ENCODE assay signal across 1 cellular context in the genomic region with DNA sequence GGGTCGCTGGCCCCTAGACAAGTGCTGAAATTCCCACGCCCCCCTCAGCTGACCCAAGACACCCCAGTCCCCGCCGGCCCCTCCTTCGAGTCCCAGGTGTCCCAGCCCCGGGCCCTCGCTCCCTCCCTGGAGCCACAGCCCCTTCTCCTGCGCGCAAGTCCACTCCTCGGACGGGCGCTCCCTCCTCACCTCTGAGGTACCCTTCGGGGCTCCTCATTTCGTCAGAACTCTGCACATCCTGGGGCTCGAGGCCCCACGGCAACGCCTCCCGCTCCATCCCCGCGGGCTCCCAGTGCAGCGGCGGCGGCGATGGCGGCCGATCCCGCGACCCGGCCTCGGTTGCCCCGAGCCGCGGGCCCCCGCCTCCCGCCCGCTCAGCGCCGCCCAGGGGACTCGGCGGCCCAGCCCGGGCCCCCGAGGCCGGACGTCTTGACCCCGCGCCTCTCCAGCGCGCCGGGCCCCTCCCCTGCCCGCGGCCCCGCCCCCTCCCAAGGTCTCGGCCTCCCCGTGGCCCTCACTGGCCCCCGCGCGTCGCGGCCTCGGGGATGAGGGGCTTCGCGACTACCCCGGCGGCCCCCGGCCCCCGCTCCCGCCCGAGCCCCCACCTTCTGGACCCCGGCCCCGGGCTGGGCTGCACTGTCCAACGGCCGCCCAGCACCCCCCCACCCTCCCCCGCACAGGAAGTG.
A peak's percentile ranks its signal among the peaks of the same experiment; 100 is the strongest.
TF ChIP-seq lines count a peak whose summit lies in the region.

ZNF768 (minus strand) TSS at position 430 of the 686 bp plus-strand sequence; CDS start at position 277, 153 bp downstream.

TF ChIP-seq in HepG2, 621 proteins besides CTCF, POLR2A, EP300 and RAD21 (continued from another document):
- TF ChIP-seq, protein P1, sequence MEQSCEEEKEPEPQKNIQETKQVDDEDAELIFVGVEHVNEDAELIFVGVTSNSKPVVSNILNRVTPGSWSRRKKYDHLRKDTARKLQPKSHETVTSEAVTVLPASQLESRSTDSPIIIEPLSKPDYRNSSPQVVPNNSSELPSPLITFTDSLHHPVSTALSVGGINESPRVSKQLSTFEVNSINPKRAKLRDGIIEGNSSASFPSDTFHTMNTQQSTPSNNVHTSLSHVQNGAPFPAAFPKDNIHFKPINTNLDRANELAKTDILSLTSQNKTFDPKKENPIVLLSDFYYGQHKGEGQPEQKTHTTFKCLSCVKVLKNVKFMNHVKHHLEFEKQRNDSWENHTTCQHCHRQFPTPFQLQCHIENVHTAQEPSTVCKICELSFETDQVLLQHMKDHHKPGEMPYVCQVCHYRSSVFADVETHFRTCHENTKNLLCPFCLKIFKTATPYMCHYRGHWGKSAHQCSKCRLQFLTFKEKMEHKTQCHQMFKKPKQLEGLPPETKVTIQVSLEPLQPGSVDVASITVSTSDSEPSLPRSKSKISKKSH (CRISPR knock-in tag; IDR thresholded peaks at IDR 0.05; ENCODE audit: borderline replicate concordance), result no peak
- TF ChIP-seq DNMT3B (CRISPR knock-in tag; conservative IDR thresholded peaks at IDR 0.05) (no peak), ZNF644 (CRISPR knock-in tag; IDR thresholded peaks at IDR 0.05; ENCODE audit: low read depth) (no peak), UBTF (CRISPR knock-in tag; IDR thresholded peaks at IDR 0.05) (no peak; the same call in none of the 2 replicates), TBX3 (IDR thresholded peaks at IDR 0.05; ENCODE audit: borderline replicate concordance) (no peak), ZNF772 (CRISPR knock-in tag; IDR thresholded peaks at IDR 0.05) (0 out of 2 replicates have a peak, but pooled peaks have one; percentile 8), REST (IDR thresholded peaks at IDR 0.05; ENCODE audit: borderline replicate concordance in 1 of 2, low read depth in 1 of 2, low read length in 2 of 2) (peak; percentile 37 to 87), MIER3 (CRISPR knock-in tag; IDR thresholded peaks at IDR 0.05; ENCODE audit: borderline replicate concordance) (no peak), ZNF337 (CRISPR knock-in tag; IDR thresholded peaks at IDR 0.05; ENCODE audit: borderline replicate concordance, low read depth) (no peak), CBX1 (IDR thresholded peaks at IDR 0.05; ENCODE audit: low read depth) (no peak), FOXO1 (CRISPR knock-in tag; IDR thresholded peaks at IDR 0.05) (no peak), WIZ (CRISPR knock-in tag; IDR thresholded peaks at IDR 0.05) (no peak), CERS6 (CRISPR knock-in tag; IDR thresholded peaks at IDR 0.05) (no peak), KDM4B (CRISPR knock-in tag; IDR thresholded peaks at IDR 0.05) (no peak), MAF1 (CRISPR knock-in tag; IDR thresholded peaks at IDR 0.05; ENCODE audit: borderline replicate concordance) (0 out of 2 replicates have a peak, but pooled peaks have one; percentile 47), ZNF557 (CRISPR knock-in tag; IDR thresholded peaks at IDR 0.05) (no peak), U2AF1 (optimal IDR thresholded peaks at IDR 0.05; ENCODE audit: low read depth, low read length) (no peak), ERF (CRISPR knock-in tag; IDR thresholded peaks at IDR 0.05) (no peak), NFATC3 (CRISPR knock-in tag; IDR thresholded peaks at IDR 0.05) (no peak)
- TF ChIP-seq, protein P2, sequence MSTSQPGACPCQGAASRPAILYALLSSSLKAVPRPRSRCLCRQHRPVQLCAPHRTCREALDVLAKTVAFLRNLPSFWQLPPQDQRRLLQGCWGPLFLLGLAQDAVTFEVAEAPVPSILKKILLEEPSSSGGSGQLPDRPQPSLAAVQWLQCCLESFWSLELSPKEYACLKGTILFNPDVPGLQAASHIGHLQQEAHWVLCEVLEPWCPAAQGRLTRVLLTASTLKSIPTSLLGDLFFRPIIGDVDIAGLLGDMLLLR (CRISPR knock-in tag; IDR thresholded peaks at IDR 0.05), result no peak
